8 cellular contexts compared by ENCODE assay signal in genomic region chr18:23133860-23134779, GRCh38. TPM values are rescaled to one million over a fixed set of nuclear protein-coding genes. Genes with fewer than 3 reads are reported as not detected.
DNase-seq lines count a peak whose midpoint lies in the region; ATAC-seq, FAIRE-seq and TF ChIP-seq lines count a peak whose summit lies in the region.

No MANE protein-coding gene starts in this region.

- H3K27ac Mint-ChIP-seq in HFFc6 = no peak overlapping the region

- H3K27ac ChIP-seq in gastrocnemius medialis = peak overlapping the region; percentile 8 to 75 (median 66)

- in situ Hi-C loops in gastrocnemius medialis (cut with MboI; ENCODE audit: low sequenced_read_pairs in 4 of 4) = loop anchor here (5.0 to 25.0 kb wide), 5 partner anchors 223 to 453 kb away; partner anchors contain the start of gene NPC1 (in 1 of the 4)

- intact Hi-C loops in gastrocnemius medialis (cut with DNase I; ENCODE audit: low total_unique reads) = loop anchor here (2.0 to 10.0 kb wide), 4 partner anchors 279 to 1141 kb away; partner anchors contain the start of genes NPC1 and RMC1

- H3K27me3 ChIP-seq in gastrocnemius medialis = peaks cover 9 to 28% (median 21%) of the 10 kb centered on the region in 3 donors

- no peak for TF ChIP-seq POLR2A in gastrocnemius medialis (IDR thresholded peaks at IDR 0.05)

- peak overlapping the region; percentile 70 for H3K4me3 ChIP-seq in GM12864 (ENCODE audit: low read depth, low read length)
- H3K4me3 ChIP-seq in gastrocnemius medialis = peak overlapping the region in 2 of 4 donors; percentile 67

- no peaks in the 10 kb centered on the region for H3K36me3 ChIP-seq in gastrocnemius medialis

- no peaks in the 10 kb centered on the region for H3K27me3 Mint-ChIP-seq in HFFc6 (ENCODE audit: insufficient read depth)

- TF ChIP-seq CTCF in GM12864 (IDR thresholded peaks at IDR 0.05; ENCODE audit: low read depth, low read length, missing control alignments) = no peak
- no peak for TF ChIP-seq CTCF in HFFc6 (IDR thresholded peaks at IDR 0.05)
- no peak for TF ChIP-seq CTCF in gastrocnemius medialis (IDR thresholded peaks at IDR 0.05 in 4 of 5, conservative IDR thresholded peaks at IDR 0.05 in 1 of 5)

- peaks cover 23% of the 10 kb centered on the region for H3K4me1 Mint-ChIP-seq in HFFc6 (ENCODE audit: low read depth)

- H3K9me3 ChIP-seq in gastrocnemius medialis = no peaks in the 10 kb centered on the region

- peaks cover 6 to 12% of the 10 kb centered on the region in 2 donors for H3K4me1 ChIP-seq in gastrocnemius medialis

- no peak for FAIRE-seq in frontal cortex (lab: Jason Lieb, UNC)

- peak overlapping the region; percentile 82 for H3K4me3 Mint-ChIP-seq in HFFc6

- ATAC-seq in gastrocnemius medialis (no peak), GM19395 (IDR thresholded peaks at IDR 0.05; ENCODE audit: unreplicated experiment) (no peak)

- H3K9me3 Mint-ChIP-seq in HFFc6 = no peaks in the 10 kb centered on the region

- DNase-seq in GM12864 (ENCODE audit: low read depth) (peak; percentile 70), HFFc6 (no peak), NCI-H187 treated with DMSO at 0.1 percent for 48 hours (lab: John Stamatoyannopoulos, UW) (peak; percentile 75), frontal cortex (ENCODE audit: low spot score in 2 of 2) (peak; percentile 15 to 40), gastrocnemius medialis (no peak), NOMO-1 treated with dmso at 0.1 percent for 144 hours (lab: John Stamatoyannopoulos, UW; ENCODE audit: unreplicated experiment) (no peak)
- peak; percentile 29 to 34 for DNase-seq in activated CD4-positive, alpha-beta T cell treated with anti-CD3 and anti-CD28 coated beads, Interleukin-2, amount 50 U/mL, for 4 hours

- H3K36me3 Mint-ChIP-seq in HFFc6 (ENCODE audit: low read depth) = no peaks in the 10 kb centered on the region; the same call in 1 of the 2 replicates

RNA-seq across cellular contexts. Expression of gene CABLES1, which starts 1.2 kb away (rescaled TPM):
- 1 to 10 TPM; 6.2 to 9.3 (median 8.5) TPM for total RNA-seq in HFFc6 (2021; fragmentation: NEBNext Ultra II Directional; extraction: Animal tissue kit (Norgen Biotek cat#: 25700))
- total RNA-seq in frontal cortex (4.9 TPM), gastrocnemius medialis (1 to 10 TPM in 3 of 4 donors, under 1 TPM in 1; 0.58 to 1.6 (median 1.3) TPM)

Comparison
In these comparisons a context has a peak if more than half of its experiments do, and no peak if none do; other contexts are left out.
1. DNase-seq: peak in GM12864 (single experiment), NCI-H187 treated with DMSO at 0.1 percent for 48 hours (single experiment), activated CD4-positive, alpha-beta T cell treated with anti-CD3 and anti-CD28 coated beads, Interleukin-2, amount 50 U/mL, for 4 hours (2 of 2) and frontal cortex (2 of 2); none in HFFc6 (single experiment), gastrocnemius medialis (0 of 2) and NOMO-1 treated with dmso at 0.1 percent for 144 hours (single experiment).